ENCODE assay signal across 8 cellular contexts in the genomic region with DNA sequence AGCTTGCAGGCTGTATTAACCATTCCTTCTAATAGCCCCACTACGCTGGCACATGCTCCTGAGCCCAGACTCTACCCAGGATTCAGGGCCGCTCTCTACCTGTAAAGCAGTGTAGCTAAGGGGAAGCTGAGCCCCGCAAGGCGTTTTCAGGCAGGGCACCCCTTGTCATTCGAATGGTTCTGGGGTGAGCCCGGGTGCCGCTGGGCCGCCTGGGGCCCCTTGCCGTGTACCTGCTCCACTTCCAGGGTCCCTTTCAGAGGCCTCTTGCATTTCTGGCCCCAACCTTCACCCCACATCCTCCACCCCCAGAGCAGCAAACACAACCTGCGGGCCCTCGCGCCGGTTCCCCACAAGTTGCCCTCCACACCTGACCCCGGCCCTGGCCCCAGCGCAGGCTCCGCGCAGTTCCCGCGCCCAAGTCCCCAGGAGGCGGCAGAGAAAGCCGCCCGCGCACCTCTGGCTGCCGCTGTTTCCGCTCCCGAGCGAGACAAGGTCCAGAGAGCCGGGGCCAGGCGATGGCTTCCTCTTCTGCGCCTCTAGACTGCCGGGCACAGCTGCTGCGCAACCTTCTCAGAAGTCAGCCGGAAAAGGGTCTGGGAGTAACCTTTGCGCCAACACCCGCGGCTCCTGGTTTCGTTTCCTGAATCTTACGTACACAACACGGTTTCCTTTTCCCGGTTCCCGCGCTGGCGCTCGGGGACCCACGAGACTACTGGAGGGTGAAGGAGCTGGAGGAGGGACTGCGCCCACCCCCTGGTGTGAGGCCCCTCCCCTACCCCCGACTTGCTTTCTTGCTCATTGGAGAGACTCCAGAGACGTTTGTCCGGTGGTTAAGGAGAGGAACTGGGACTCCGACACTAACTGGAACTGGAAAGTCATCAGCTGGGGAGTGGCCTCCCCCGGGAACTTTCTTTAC. TPM values are rescaled to one million over a fixed set of nuclear protein-coding genes. Genes with fewer than 3 reads are reported as not detected.
DNase-seq lines count a peak whose midpoint lies in the region; ATAC-seq and TF ChIP-seq lines count a peak whose summit lies in the region.

A gene with protein sequence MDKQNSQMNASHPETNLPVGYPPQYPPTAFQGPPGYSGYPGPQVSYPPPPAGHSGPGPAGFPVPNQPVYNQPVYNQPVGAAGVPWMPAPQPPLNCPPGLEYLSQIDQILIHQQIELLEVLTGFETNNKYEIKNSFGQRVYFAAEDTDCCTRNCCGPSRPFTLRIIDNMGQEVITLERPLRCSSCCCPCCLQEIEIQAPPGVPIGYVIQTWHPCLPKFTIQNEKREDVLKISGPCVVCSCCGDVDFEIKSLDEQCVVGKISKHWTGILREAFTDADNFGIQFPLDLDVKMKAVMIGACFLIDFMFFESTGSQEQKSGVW (minus strand): TSS at position 595 of the 916 bp plus-strand sequence. CDS start 8,055 bp downstream, outside the sequence.

- no peaks in the 10 kb centered on the region for H3K27me3 Mint-ChIP-seq in activated CD4-positive, alpha-beta T cell treated with anti-CD3 and anti-CD28 coated beads for 36 hours

- TF ChIP-seq CTCF in AG09319 (IDR thresholded peaks at IDR 0.05; ENCODE audit: low read depth, low read length) (no peak), choroid plexus epithelial cell (conservative IDR thresholded peaks at IDR 0.05; ENCODE audit: low read depth, low read length) (no peak), kidney epithelial cell (IDR thresholded peaks at IDR 0.05; ENCODE audit: insufficient read depth, low read length, poor library complexity, severe bottlenecking) (no peak)

- no peaks in the 10 kb centered on the region for H3K36me3 ChIP-seq in kidney epithelial cell (ENCODE audit: control insufficient read depth, insufficient read depth, low read length)

- H3K4me3 Mint-ChIP-seq in activated CD4-positive, alpha-beta T cell treated with anti-CD3 and anti-CD28 coated beads for 36 hours: peak within 1 kb of the TSS; percentile 90

- POLR2A ChIA-PET in activated CD4-positive, alpha-beta T cell treated with anti-CD3 and anti-CD28 coated beads for 36 hours (lab: Charles Lee): interaction anchor here (0.5 to 1.8 kb wide), 3 partner anchors 24 to 75 kb away, joined by 3 to 7 read pairs (median 4); a partner anchor contains a TSS

- H3K9me3 Mint-ChIP-seq in activated CD4-positive, alpha-beta T cell treated with anti-CD3 and anti-CD28 coated beads for 36 hours (ENCODE audit: low read depth): no peaks in the 10 kb centered on the region

- peak; percentile 87 for ATAC-seq in GM19023 (IDR thresholded peaks at IDR 0.05; ENCODE audit: unreplicated experiment)
- peak; percentile 83 for ATAC-seq in HG03196 (IDR thresholded peaks at IDR 0.05; ENCODE audit: unreplicated experiment)
- peak; percentile 90 for ATAC-seq in activated CD4-positive, alpha-beta T cell treated with anti-CD3 and anti-CD28 coated beads for 36 hours

- peak within 1 kb of the TSS; percentile 88 for H3K27ac Mint-ChIP-seq in activated CD4-positive, alpha-beta T cell treated with anti-CD3 and anti-CD28 coated beads for 36 hours

- H3K36me3 Mint-ChIP-seq in activated CD4-positive, alpha-beta T cell treated with anti-CD3 and anti-CD28 coated beads for 36 hours (ENCODE audit: low read depth): peaks cover 9% of the 10 kb centered on the region

- CTCF ChIA-PET in activated CD4-positive, alpha-beta T cell treated with anti-CD3 and anti-CD28 coated beads for 36 hours (lab: Charles Lee): interaction anchor here (1.1 to 1.7 kb wide), 4 partner anchors 11 to 355 kb away, joined by 3 to 6 read pairs (median 4); a partner anchor contains a TSS

- no peaks in the 10 kb centered on the region for H3K27me3 ChIP-seq in kidney epithelial cell (ENCODE audit: control insufficient read depth, insufficient read depth, low read length)

- intact Hi-C loops in activated CD4-positive, alpha-beta T cell treated with anti-CD3 and anti-CD28 coated beads for 36 hours (cut with DNase I, micrococcal nuclease): loop anchor here (1.0 to 2.0 kb wide), 4 partner anchors 41 to 75 kb away; a partner anchor contains a TSS

- DNase-seq in AG09319 (ENCODE audit: extremely low read depth, low read depth) (peak; percentile 82), NCI-H510A (lab: John Stamatoyannopoulos, UW) (peak; percentile 78), choroid plexus epithelial cell (ENCODE audit: low read depth) (peak; percentile 99), kidney epithelial cell (ENCODE audit: low read depth) (peak; percentile 87)
- DNase-seq in activated CD4-positive, alpha-beta T cell treated with anti-CD3 and anti-CD28 coated beads for 36 hours: peak; percentile 89
- DNase-seq in stimulated activated CD4-positive, alpha-beta T cell treated with anti-CD3 and anti-CD28 coated beads, Interleukin-15, amount 100 ng/mL, for 24 hours: peak; percentile 88

- peak within 1 kb of the TSS; percentile 84 for H3K4me3 ChIP-seq in choroid plexus epithelial cell (ENCODE audit: low read depth, low read length)
- peak within 1 kb of the TSS; percentile 71 for H3K4me3 ChIP-seq in kidney epithelial cell (ENCODE audit: low read depth, low read length)

- H3K4me1 Mint-ChIP-seq in activated CD4-positive, alpha-beta T cell treated with anti-CD3 and anti-CD28 coated beads for 36 hours: peaks cover 52% of the 10 kb centered on the region

RNA-seq across cellular contexts. Expression of the gene that starts here (rescaled TPM):
- 10 to 100 TPM; 65.1 to 66.1 TPM for total RNA-seq in activated CD4-positive, alpha-beta T cell treated with anti-CD3 and anti-CD28 coated beads for 36 hours
- 77.7 and 235 TPM in 2 replicates for total RNA-seq in kidney epithelial cell

Comparison
In these comparisons a context has a peak if more than half of its experiments do, and no peak if none do; other contexts are left out.
1. Peak in every context shown above with its lines: DNase-seq, ATAC-seq and H3K4me3 ChIP-seq.